20 cellular contexts compared by ENCODE assay signal in genomic region chr17:60888812-60889709, GRCh38.
DNase-seq lines count a peak whose midpoint lies in the region; FAIRE-seq and TF ChIP-seq lines count a peak whose summit lies in the region.
"Had no signal": no experiment of that assay in that cellular context is flagged by ENCODE, and none has a peak within 500 bp of the region (broad histone marks: within the 10 kb centered on the region; RNA-seq: fewer than 3 reads in every experiment).

No MANE protein-coding gene starts in this region.

- 0 out of 2 replicates have a peak, but pooled peaks cover 6% of the 10 kb centered on the region for H3K36me3 Mint-ChIP-seq in HFFc6 (ENCODE audit: low read depth)
- H3K36me3 Mint-ChIP-seq in astrocyte (ENCODE audit: low read depth, unreplicated experiment) = no peaks in the 10 kb centered on the region
- H3K36me3 Mint-ChIP-seq: WTC11 had no signal

- no peak for FAIRE-seq in astrocyte (lab: Jason Lieb, UNC)
- FAIRE-seq: keratinocyte had no signal

- no peaks in the 10 kb centered on the region for H3K4me1 ChIP-seq in astrocyte (ENCODE audit: insufficient read depth, low read length)
- peaks cover 12% of the 10 kb centered on the region for H3K4me1 ChIP-seq in osteoblast (ENCODE audit: insufficient read depth, low read length)

- H4K20me1 ChIP-seq in astrocyte (ENCODE audit: insufficient read depth, low read length) (no peaks in the 10 kb centered on the region), osteoblast (ENCODE audit: insufficient read depth, low read length) (no peaks in the 10 kb centered on the region)

- H2AFZ ChIP-seq in astrocyte (ENCODE audit: low read depth, low read length) = no peak overlapping the region
- peak overlapping the region; percentile 60 for H2AFZ ChIP-seq in osteoblast (ENCODE audit: low read length)

- H3K9me3 Mint-ChIP-seq in HFFc6 (no peaks in the 10 kb centered on the region), astrocyte (ENCODE audit: unreplicated experiment) (no peaks in the 10 kb centered on the region)
- H3K9me3 Mint-ChIP-seq: activated T-helper 17 cell treated with anti-CD3 and anti-CD28 coated beads, Interleukin-2, amount 50 U/mL, for 72 hours; H9; T-helper 1 cell treated with Interleukin-12 subunit alpha and Interleukin-12 subunit beta and Interleukin-4 antibody, amounts not matched to agents 30 μg/mL and 1 μg/mL, for 36 hours had no signal

- H3K79me2 ChIP-seq in astrocyte (ENCODE audit: insufficient read depth, low read length) = no peaks in the 10 kb centered on the region
- no peaks in the 10 kb centered on the region for H3K79me2 ChIP-seq in osteoblast (ENCODE audit: insufficient read depth, low read length)

- no peaks in the 10 kb centered on the region for H3K27me3 Mint-ChIP-seq in HFFc6 (ENCODE audit: insufficient read depth)
- no peaks in the 10 kb centered on the region for H3K27me3 Mint-ChIP-seq in astrocyte (ENCODE audit: low read depth, unreplicated experiment)
- H3K27me3 Mint-ChIP-seq: activated T-helper 17 cell treated with anti-CD3 and anti-CD28 coated beads, Interleukin-2, amount 50 U/mL, for 72 hours; CD4-positive, CD25-positive, alpha-beta regulatory T cell; stimulated activated naive B cell treated with anti-CD40 and anti-IgM and Interleukin-4, amounts not matched to agents 10 μg/mL and 1 μg/mL and 100 μg/mL, for 72 hours had no signal

- H3K4me2 ChIP-seq in astrocyte (ENCODE audit: low read length) (peak overlapping the region; percentile 14), osteoblast (ENCODE audit: insufficient read depth, low read length) (peak overlapping the region; percentile 14)

- peak overlapping the region; percentile 2; the same call in 1 of the 2 replicates for H3K27ac Mint-ChIP-seq in HFFc6
- H3K27ac Mint-ChIP-seq in astrocyte (ENCODE audit: unreplicated experiment) = no peak overlapping the region
- H3K27ac Mint-ChIP-seq: activated T-helper 17 cell treated with anti-CD3 and anti-CD28 coated beads, Interleukin-2, amount 50 U/mL, for 72 hours; CD4-positive, CD25-positive, alpha-beta regulatory T cell; H9; stimulated activated naive B cell treated with anti-CD40 and anti-IgM and Interleukin-4, amounts not matched to agents 10 μg/mL and 1 μg/mL and 100 μg/mL, for 72 hours; T-helper 1 cell treated with Interleukin-12 subunit alpha and Interleukin-12 subunit beta and Interleukin-4 antibody, amounts not matched to agents 30 μg/mL and 1 μg/mL, for 36 hours; WTC11 had no signal

- H3K27ac ChIP-seq in astrocyte (ENCODE audit: low read depth, low read length) (no peak overlapping the region), osteoblast (ENCODE audit: low read depth, low read length) (peak overlapping the region; percentile 62)
- H3K27ac ChIP-seq: tibial nerve had no signal

- DNase-seq in NCI-H1105 treated with DMSO at 0.1 percent for 48 hours (lab: John Stamatoyannopoulos, UW) = peak; percentile 36
- DNase-seq in NCI-H1105 (lab: John Stamatoyannopoulos, UW) = no peak
- DNase-seq in HFFc6 = no peak
- peak; percentile 10 for DNase-seq in astrocyte (ENCODE audit: low read depth)
- DNase-seq in osteoblast (ENCODE audit: insufficient read length, low spot score, missing footprints) = peak; percentile 63
- no peak for DNase-seq in NCI-H1930 (lab: John Stamatoyannopoulos, UW)
- no peak for DNase-seq in globus pallidus (ENCODE audit: low spot score)
- DNase-seq in occipital lobe (lab: John Stamatoyannopoulos, UW) = no peak
- DNase-seq: 8988T; CD4-positive, CD25-positive, alpha-beta regulatory T cell; central memory CD4-positive, alpha-beta T cell; effector memory CD4-positive, alpha-beta T cell; H9; NCI-H2081 treated with DMSO at 0.1 percent for 48 hours; stimulated activated naive B cell treated with anti-CD40 and anti-IgM and Interleukin-4, amounts not matched to agents 10 μg/mL and 1 μg/mL and 100 μg/mL, for 72 hours had no signal

- H3K9ac ChIP-seq in astrocyte (ENCODE audit: low read length) = no peak overlapping the region

- no peak overlapping the region for H3K4me3 Mint-ChIP-seq in HFFc6
- H3K4me3 Mint-ChIP-seq in astrocyte (ENCODE audit: unreplicated experiment) = no peak overlapping the region
- H3K4me3 Mint-ChIP-seq: activated T-helper 17 cell treated with anti-CD3 and anti-CD28 coated beads, Interleukin-2, amount 50 U/mL, for 72 hours; CD4-positive, CD25-positive, alpha-beta regulatory T cell; H9; stimulated activated naive B cell treated with anti-CD40 and anti-IgM and Interleukin-4, amounts not matched to agents 10 μg/mL and 1 μg/mL and 100 μg/mL, for 72 hours; T-helper 1 cell treated with Interleukin-12 subunit alpha and Interleukin-12 subunit beta and Interleukin-4 antibody, amounts not matched to agents 30 μg/mL and 1 μg/mL, for 36 hours; WTC11 had no signal

- TF ChIP-seq CTCF in HFFc6 (IDR thresholded peaks at IDR 0.05) (no peak), astrocyte (IDR thresholded peaks at IDR 0.05; ENCODE audit: insufficient read depth, low read depth, low read length) (no peak), osteoblast (IDR thresholded peaks at IDR 0.05; ENCODE audit: extremely low read depth, low read depth, low read length) (no peak)

- H3K4me1 Mint-ChIP-seq in HFFc6 (ENCODE audit: low read depth) (peaks cover 10% of the 10 kb centered on the region), astrocyte (ENCODE audit: low read depth, unreplicated experiment) (no peaks in the 10 kb centered on the region)
- H3K4me1 Mint-ChIP-seq: activated T-helper 17 cell treated with anti-CD3 and anti-CD28 coated beads, Interleukin-2, amount 50 U/mL, for 72 hours; stimulated activated naive B cell treated with anti-CD40 and anti-IgM and Interleukin-4, amounts not matched to agents 10 μg/mL and 1 μg/mL and 100 μg/mL, for 72 hours had no signal

- no peaks in the 10 kb centered on the region for H3K36me3 ChIP-seq in astrocyte (ENCODE audit: insufficient read depth, low read length)
- no peaks in the 10 kb centered on the region for H3K36me3 ChIP-seq in osteoblast (ENCODE audit: insufficient read depth, low read length)
- H3K36me3 ChIP-seq: tibial nerve had no signal

- H3K27me3 ChIP-seq in astrocyte (ENCODE audit: insufficient read depth, low read length) = no peaks in the 10 kb centered on the region
- H3K27me3 ChIP-seq in osteoblast (ENCODE audit: insufficient read depth, low read length) = no peaks in the 10 kb centered on the region
- H3K27me3 ChIP-seq: tibial nerve had no signal

- H3K9me3 ChIP-seq in astrocyte (ENCODE audit: insufficient read depth, low read depth, low read length) (no peaks in the 10 kb centered on the region), osteoblast (ENCODE audit: low read depth, low read length) (no peaks in the 10 kb centered on the region)

- H3K4me3 ChIP-seq in astrocyte (ENCODE audit: insufficient read depth, low read depth, low read length) = no peak overlapping the region
- no peak overlapping the region for H3K4me3 ChIP-seq in osteoblast (ENCODE audit: insufficient read depth, low read length)
- H3K4me3 ChIP-seq: tibial nerve had no signal

Comparison
In these comparisons a context has a peak if more than half of its experiments do, and no peak if none do; other contexts are left out.
1. DNase-seq: peak in NCI-H1105 treated with DMSO at 0.1 percent for 48 hours (single experiment), astrocyte (single experiment) and osteoblast (single experiment); none in NCI-H1105 (single experiment), HFFc6 (single experiment), NCI-H1930 (0 of 2), globus pallidus (single experiment) and occipital lobe (single experiment).